ENCODE assay signal across 11 cellular contexts in the genomic region with DNA sequence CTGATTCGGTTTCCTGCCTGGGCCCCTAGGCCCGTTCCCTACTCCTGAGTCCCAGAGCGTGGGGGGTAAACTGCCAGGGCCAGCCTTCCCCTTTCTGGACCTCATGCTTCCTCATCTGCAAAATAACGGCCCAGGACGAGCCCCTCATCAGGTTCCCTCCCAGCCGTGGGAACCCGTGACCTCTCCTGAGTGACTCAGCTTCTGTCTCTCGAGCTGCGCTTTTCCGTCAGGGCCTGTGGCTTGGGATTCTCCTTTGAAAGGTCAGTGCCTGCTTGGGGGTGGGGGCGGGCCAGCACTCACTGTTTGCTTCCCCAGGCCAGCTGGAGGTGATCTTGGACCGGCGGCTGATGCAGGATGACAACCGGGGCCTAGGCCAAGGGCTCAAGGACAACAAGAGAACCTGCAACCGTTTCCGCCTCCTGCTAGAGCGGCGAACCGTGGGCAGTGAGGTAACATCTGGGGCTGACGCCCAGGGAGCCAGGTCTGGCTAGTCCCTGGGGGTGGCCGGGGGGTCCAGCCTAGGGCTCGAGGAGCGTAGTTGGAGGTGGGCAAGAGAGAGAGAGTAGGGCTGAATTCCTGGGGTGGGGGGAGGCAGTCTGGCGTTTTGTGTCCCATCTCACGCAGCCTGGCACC. TPM values are rescaled to one million over a fixed set of nuclear protein-coding genes. Genes with fewer than 3 reads are reported as not detected.
A peak's percentile ranks its signal among the peaks of the same experiment; 100 is the strongest.
DNase-seq lines count a peak whose midpoint lies in the region; ATAC-seq and TF ChIP-seq lines count a peak whose summit lies in the region.
"Had no signal": no experiment of that assay in that cellular context is flagged by ENCODE, and none has a peak within 500 bp of the region (broad histone marks: within the 10 kb centered on the region; RNA-seq: fewer than 3 reads in every experiment).

No MANE protein-coding gene starts in this region.

- H3K4me1 ChIP-seq in liver (ENCODE audit: control insufficient read depth in 4 of 4, insufficient read depth in 4 of 4, low read length in 3 of 4) = no peaks in the 10 kb centered on the region
- H3K4me1 ChIP-seq: foreskin keratinocyte, tibial artery had no signal

- no peaks in the 10 kb centered on the region for H3K9me3 ChIP-seq in liver (ENCODE audit: control insufficient read depth in 4 of 4, low read length in 3 of 4)
- H3K9me3 ChIP-seq: MG63, tibial artery had no signal

- peaks cover 21 to 95% (median 72%) of the 10 kb centered on the region in 4 donors for H3K36me3 ChIP-seq in liver (ENCODE audit: control insufficient read depth in 4 of 4, insufficient read depth in 3 of 4, low read depth in 1 of 4, low read length in 3 of 4)

- H3K4me3 ChIP-seq in liver (ENCODE audit: low read depth in 1 of 3, low read length in 3 of 3) = no peak overlapping the region
- H3K4me3 ChIP-seq: MG63, tibial artery had no signal

- 52% methylated on average over 25 of the region's 25 CpGs for WGBS in liver

- peak; percentile 29 to 30 for DNase-seq in AML-193 (lab: John Stamatoyannopoulos, UW)
- peak; percentile 63 for DNase-seq in UCSD-AML1 (lab: John Stamatoyannopoulos, UW; ENCODE audit: unreplicated experiment)
- no peak for DNase-seq in GM13976 (ENCODE audit: low spot score)
- DNase-seq: ACHN; activated naive CD4-positive, alpha-beta T cell treated with Interleukin-2 at 50 U/mL for 16 hours; foreskin keratinocyte; MG63 had no signal

- TF ChIP-seq RAD21 in liver (IDR thresholded peaks at IDR 0.05) = peak in 1 of 2 donors; percentile 43

- H3K9ac ChIP-seq in liver (ENCODE audit: low read depth in 1 of 2, low read length in 2 of 2) = no peak overlapping the region

- H3K27me3 ChIP-seq in liver (ENCODE audit: control insufficient read depth in 4 of 4, insufficient read depth in 4 of 4, low read length in 3 of 4) = no peaks in the 10 kb centered on the region
- H3K27me3 ChIP-seq: foreskin keratinocyte, MG63, tibial artery had no signal

- TF ChIP-seq CTCF in liver (IDR thresholded peaks at IDR 0.05; ENCODE audit: low read depth, low read length, missing input control) (no peak), GM13976 (IDR thresholded peaks at IDR 0.05; ENCODE audit: borderline replicate concordance, control extremely low read depth, extremely low read depth, insufficient read depth, missing control alignments) (no peak)

- H3K27ac ChIP-seq in liver (ENCODE audit: low read depth in 1 of 2, low read length in 2 of 2) = peak overlapping the region; percentile 15 to 40
- H3K27ac ChIP-seq: foreskin keratinocyte, tibial artery had no signal

- in situ Hi-C loops in GM13976 (cut with MboI; ENCODE audit: low sequenced_read_pairs, unreplicated experiment) = no loop called here

- ATAC-seq in GM21723 (IDR thresholded peaks at IDR 0.05; ENCODE audit: unreplicated experiment) = no peak
- ATAC-seq in GM18870 (IDR thresholded peaks at IDR 0.05; ENCODE audit: unreplicated experiment) = no peak
- ATAC-seq: foreskin keratinocyte had no signal

TF ChIP-seq in liver, 16 proteins besides CTCF, POLR2A, EP300 and RAD21:
- TF ChIP-seq HNF4A (conservative IDR thresholded peaks at IDR 0.05) (peak; percentile 76 to 86), HNF4G (IDR thresholded peaks at IDR 0.05) (no peak), SP1 (IDR thresholded peaks at IDR 0.05) (peak; percentile 86), GABPA (IDR thresholded peaks at IDR 0.05 in 1 of 2, conservative IDR thresholded peaks at IDR 0.05 in 1 of 2) (peak in 1 of 2 donors; percentile 67), RXRA (IDR thresholded peaks at IDR 0.05) (peak; percentile 77 to 85), FOXA1 (IDR thresholded peaks at IDR 0.05) (peak; percentile 20), YY1 (IDR thresholded peaks at IDR 0.05) (no peak), EGR1 (IDR thresholded peaks at IDR 0.05; ENCODE audit: low read depth in 2 of 2) (peak; percentile 52 to 53)
- TF ChIP-seq, protein P1, sequence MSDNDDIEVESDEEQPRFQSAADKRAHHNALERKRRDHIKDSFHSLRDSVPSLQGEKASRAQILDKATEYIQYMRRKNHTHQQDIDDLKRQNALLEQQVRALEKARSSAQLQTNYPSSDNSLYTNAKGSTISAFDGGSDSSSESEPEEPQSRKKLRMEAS (IDR thresholded peaks at IDR 0.05) = no peak

RNA-seq across cellular contexts. Expression of gene MAN2A2, which starts 12.8 kb away (rescaled TPM):
- 100 to 1,000 TPM in 1 of 2 donors, 10 to 100 TPM in 1; 73.9 to 111 TPM for total RNA-seq in liver
- polyA plus RNA-seq in liver = 10 to 100 TPM; 17.3 to 27.8 TPM

RNA-seq across cellular contexts. Expression of gene HDDC3, which starts 16.4 kb away (rescaled TPM):
- total RNA-seq in liver = 10 to 100 TPM; 12.5 to 15.3 TPM
- polyA plus RNA-seq in liver = 10 to 100 TPM; 12.9 to 15.4 TPM

RNA-seq across cellular contexts. Expression of gene UNC45A, which starts 19.2 kb away (rescaled TPM):
- 10 to 100 TPM; 30.4 to 31.2 TPM for total RNA-seq in liver
- 10 to 100 TPM; 13.9 to 19.5 TPM for polyA plus RNA-seq in liver

RNA-seq across cellular contexts. Expression of gene FES, which starts 31.6 kb away (rescaled TPM):
- 10 to 100 TPM; 42.8 to 43.1 TPM for total RNA-seq in liver
- 10 to 100 TPM; 12.1 to 14.7 TPM for polyA plus RNA-seq in liver

RNA-seq across cellular contexts. Expression of gene RCCD1, which starts 38.8 kb away (rescaled TPM):
- total RNA-seq in liver = 10 to 100 TPM in 1 of 2 donors, 1 to 10 TPM in 1; 4.1 to 13.3 TPM
- 1 to 10 TPM; 3.6 to 4.6 TPM for polyA plus RNA-seq in liver
